In genomic region chr11:115078461-115079438, GRCh38 we compare ENCODE assay signal across 24 cellular contexts.
A peak's percentile ranks its signal among the peaks of the same experiment; 100 is the strongest.
DNase-seq lines count a peak whose midpoint lies in the region; ATAC-seq lines count a peak whose summit lies in the region.
"Had no signal": no experiment of that assay in that cellular context is flagged by ENCODE, and none has a peak within 500 bp of the region (broad histone marks: within the 10 kb centered on the region; RNA-seq: fewer than 3 reads in every experiment).

No MANE protein-coding gene starts in this region.

- H3K4me2 ChIP-seq in Karpas-422 (ENCODE audit: low read depth, low read length, poor library complexity, severe bottlenecking), result no peak overlapping the region

- no peak overlapping the region for H3K9ac ChIP-seq in Karpas-422 (ENCODE audit: low read length)

- no peak overlapping the region for H2AFZ ChIP-seq in Karpas-422 (ENCODE audit: low read length)

- no peaks in the 10 kb centered on the region for H3K79me2 ChIP-seq in Karpas-422 (ENCODE audit: low read length)

- H3K9me2 ChIP-seq in Karpas-422 (replicated peaks; ENCODE audit: insufficient read depth, low read length), result no peaks in the 10 kb centered on the region

- no peaks in the 10 kb centered on the region for H4K20me1 ChIP-seq in Karpas-422 (ENCODE audit: insufficient read depth, low read depth, low read length)

- intact Hi-C loops in left colon (cut with DNase I, micrococcal nuclease), result no loop called here

- no peaks in the 10 kb centered on the region for H3K9me3 ChIP-seq in Karpas-422 (ENCODE audit: low read length)
- H3K9me3 ChIP-seq: Caco-2, colonic mucosa had no signal

- ATAC-seq in left colon (no peak), GM19463 (IDR thresholded peaks at IDR 0.05; ENCODE audit: unreplicated experiment) (no peak)
- ATAC-seq: HepG2, left cardiac atrium, PC-3 had no signal

- DNase-seq in NCI-H2029 (lab: John Stamatoyannopoulos, UW), result peak; percentile 28
- no peak for DNase-seq in NCI-H2029 treated with DMSO at 0.1 percent for 48 hours (lab: John Stamatoyannopoulos, UW)
- peak; percentile 71 for DNase-seq in NCI-H1417 treated with DMSO at 0.1 percent for 48 hours (lab: John Stamatoyannopoulos, UW)
- peak; percentile 85 for DNase-seq in NCI-H748 (lab: John Stamatoyannopoulos, UW; ENCODE audit: unreplicated experiment)
- DNase-seq in putamen (ENCODE audit: low spot score), result peak; percentile 74
- DNase-seq in Karpas-422, result no peak
- DNase-seq in left colon, result no peak
- DNase-seq: activated CD4-positive, alpha-beta T cell treated with anti-CD3 and anti-CD28 coated beads, Interleukin-2, amount 10 ng/mL, durations not matched to agents 24 days and 14 days; activated naive CD4-positive, alpha-beta T cell treated with anti-CD3 and anti-CD28 coated beads, Interleukin-2, amount 10 ng/mL, durations not matched to agents 7 days and 5 days; amniotic stem cell; Caco-2; colonic mucosa; effector memory CD4-positive, alpha-beta T cell; EL; foreskin fibroblast; left cardiac atrium; mesendoderm; PC-3; Right ventricle myocardium superior; T-helper 9 cell; WERI-Rb-1 had no signal

- no peaks in the 10 kb centered on the region for H3K27me3 ChIP-seq in Karpas-422 (ENCODE audit: low read length)
- H3K27me3 ChIP-seq: colonic mucosa had no signal

- no peaks in the 10 kb centered on the region for H3K4me1 ChIP-seq in Karpas-422 (ENCODE audit: low read length)
- H3K4me1 ChIP-seq: Caco-2, colonic mucosa had no signal

- H3K27ac ChIP-seq in Karpas-422 (ENCODE audit: low read length), result no peak overlapping the region
- H3K27ac ChIP-seq: colonic mucosa, skin epidermis, WERI-Rb-1 had no signal

- H3K36me3 ChIP-seq in Karpas-422 (ENCODE audit: insufficient read depth, low read length), result no peaks in the 10 kb centered on the region
- H3K36me3 ChIP-seq: colonic mucosa, WERI-Rb-1 had no signal

- no peak overlapping the region for H3K4me3 ChIP-seq in Karpas-422 (ENCODE audit: low read length)
- H3K4me3 ChIP-seq: colonic mucosa, skin epidermis had no signal

Comparison
In these comparisons a context has a peak if more than half of its experiments do, and no peak if none do; other contexts are left out.
1. DNase-seq: peak in NCI-H2029 (single experiment), NCI-H1417 treated with DMSO at 0.1 percent for 48 hours (single experiment), NCI-H748 (single experiment) and putamen (single experiment); none in NCI-H2029 treated with DMSO at 0.1 percent for 48 hours (single experiment), Karpas-422 (single experiment) and left colon (0 of 2).